Comparison of ENCODE assay signal across 8 cellular contexts in genomic region chr5:113612060-113612496, GRCh38.
DNase-seq lines count a peak whose midpoint lies in the region; ATAC-seq, FAIRE-seq and TF ChIP-seq lines count a peak whose summit lies in the region.

No MANE protein-coding gene starts in this region.

- TF ChIP-seq CTCF in bronchial epithelial cell (IDR thresholded peaks at IDR 0.05; ENCODE audit: insufficient read depth, low read length, severe bottlenecking) (peak; percentile 25), left lung (IDR thresholded peaks at IDR 0.05) (peak; percentile 44 to 56)

- H3K36me3 ChIP-seq in bronchial epithelial cell (ENCODE audit: control insufficient read depth, insufficient read depth, low read length) (no peaks in the 10 kb centered on the region), left lung (no peaks in the 10 kb centered on the region)

- DNase-seq in Ammon's horn (ENCODE audit: low spot score) (peak; percentile 52), GM18507 (ENCODE audit: extremely low spot score, insufficient read length, low read depth) (peak; percentile 36), NCI-H446 treated with DMSO at 0.1 percent for 48 hours (lab: John Stamatoyannopoulos, UW) (peak; percentile 36), bronchial epithelial cell (ENCODE audit: low read depth) (peak; percentile 57), left lung (no peak)
- DNase-seq in activated effector memory CD4-positive, alpha-beta T cell treated with anti-CD3 and anti-CD28 coated beads, Interleukin-2, amount 50 U/mL, for 16 hours, result no peak
- DNase-seq in stimulated activated CD4-positive, alpha-beta T cell treated with anti-CD3 and anti-CD28 coated beads, Interleukin-4, amount 100 ng/mL, for 1 hour, result no peak

- H3K9me3 ChIP-seq in left lung, result no peaks in the 10 kb centered on the region

- intact Hi-C loops in left lung (cut with DNase I), result no loop called here

- peak; percentile 65 for FAIRE-seq in GM18507 (lab: Jason Lieb, UNC)
- FAIRE-seq in bronchial epithelial cell (lab: Jason Lieb, UNC), result no peak

- ATAC-seq in HG02938 (IDR thresholded peaks at IDR 0.05; ENCODE audit: unreplicated experiment) (peak; percentile 78), left lung (peak; percentile 88)

- H3K27ac ChIP-seq in left lung, result no peak overlapping the region

- no peaks in the 10 kb centered on the region for H3K27me3 ChIP-seq in bronchial epithelial cell (ENCODE audit: control insufficient read depth, insufficient read depth, low read length)
- H3K27me3 ChIP-seq in left lung, result no peaks in the 10 kb centered on the region

- no peaks in the 10 kb centered on the region for H3K4me1 ChIP-seq in left lung

- no peak overlapping the region for H3K4me3 ChIP-seq in bronchial epithelial cell (ENCODE audit: low read depth, low read length)
- no peak overlapping the region for H3K4me3 ChIP-seq in left lung

Comparison
In these comparisons a context has a peak if more than half of its experiments do, and no peak if none do; other contexts are left out.
1. DNase-seq: peak in Ammon's horn (single experiment), GM18507 (single experiment), NCI-H446 treated with DMSO at 0.1 percent for 48 hours (single experiment) and bronchial epithelial cell (single experiment); none in left lung (0 of 2), activated effector memory CD4-positive, alpha-beta T cell treated with anti-CD3 and anti-CD28 coated beads, Interleukin-2, amount 50 U/mL, for 16 hours (single experiment) and stimulated activated CD4-positive, alpha-beta T cell treated with anti-CD3 and anti-CD28 coated beads, Interleukin-4, amount 100 ng/mL, for 1 hour (single experiment).